In the genomic region with DNA sequence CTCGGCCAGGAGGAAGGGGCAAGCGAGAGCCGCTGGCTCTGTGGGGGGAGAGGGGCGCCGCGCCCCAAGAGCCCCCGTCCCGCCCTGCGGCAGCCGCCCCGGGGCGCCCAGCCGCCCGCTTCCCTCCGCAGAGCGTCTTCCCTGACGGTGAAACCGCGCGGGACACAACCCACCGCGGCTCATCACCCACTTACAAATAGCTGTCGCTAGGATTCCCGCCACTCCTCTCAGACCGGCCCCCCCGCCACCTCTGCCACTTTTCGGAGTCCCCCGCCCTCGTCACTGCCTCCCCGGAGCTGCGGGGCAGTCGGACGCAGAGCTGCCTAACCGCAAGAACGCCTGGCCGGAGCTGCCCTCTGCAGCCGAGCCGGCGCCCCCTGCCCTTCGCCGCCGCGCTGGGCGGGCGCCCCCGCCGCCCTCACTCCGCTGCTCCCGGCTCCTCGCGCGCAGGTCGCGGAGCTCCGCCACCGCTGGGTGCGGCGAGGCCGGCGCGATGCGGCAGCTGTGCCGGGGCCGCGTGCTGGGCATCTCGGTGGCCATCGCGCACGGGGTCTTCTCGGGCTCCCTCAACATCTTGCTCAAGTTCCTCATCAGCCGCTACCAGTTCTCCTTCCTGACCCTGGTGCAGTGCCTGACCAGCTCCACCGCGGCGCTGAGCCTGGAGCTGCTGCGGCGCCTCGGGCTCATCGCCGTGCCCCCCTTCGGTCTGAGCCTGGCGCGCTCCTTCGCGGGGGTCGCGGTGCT, we compare ENCODE assay signal across 8 cellular contexts. TPM values are rescaled to one million over a fixed set of nuclear protein-coding genes. Genes with fewer than 3 reads are reported as not detected.
DNase-seq lines count a peak whose midpoint lies in the region; ATAC-seq, FAIRE-seq and TF ChIP-seq lines count a peak whose summit lies in the region.

A gene with protein sequence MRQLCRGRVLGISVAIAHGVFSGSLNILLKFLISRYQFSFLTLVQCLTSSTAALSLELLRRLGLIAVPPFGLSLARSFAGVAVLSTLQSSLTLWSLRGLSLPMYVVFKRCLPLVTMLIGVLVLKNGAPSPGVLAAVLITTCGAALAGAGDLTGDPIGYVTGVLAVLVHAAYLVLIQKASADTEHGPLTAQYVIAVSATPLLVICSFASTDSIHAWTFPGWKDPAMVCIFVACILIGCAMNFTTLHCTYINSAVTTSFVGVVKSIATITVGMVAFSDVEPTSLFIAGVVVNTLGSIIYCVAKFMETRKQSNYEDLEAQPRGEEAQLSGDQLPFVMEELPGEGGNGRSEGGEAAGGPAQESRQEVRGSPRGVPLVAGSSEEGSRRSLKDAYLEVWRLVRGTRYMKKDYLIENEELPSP (plus strand): TSS at position 366 of the 744 bp plus-strand sequence. CDS start 128 bp downstream, at position 494.

- intact Hi-C loops in activated CD4-positive, alpha-beta T cell treated with anti-CD3 and anti-CD28 coated beads for 36 hours (cut with DNase I, micrococcal nuclease), result loop anchor here (1.0 to 10.0 kb wide), 4 partner anchors 77 to 575 kb away; a partner anchor contains a TSS
- intact Hi-C loops in kidney (cut with DNase I), result no loop called here

- no peak for FAIRE-seq in kidney (lab: Jason Lieb, UNC)

- H3K27me3 Mint-ChIP-seq in activated CD4-positive, alpha-beta T cell treated with anti-CD3 and anti-CD28 coated beads for 36 hours, result peaks cover 51% of the 10 kb centered on the region

- H3K4me1 Mint-ChIP-seq in activated CD4-positive, alpha-beta T cell treated with anti-CD3 and anti-CD28 coated beads for 36 hours, result peaks cover 18% of the 10 kb centered on the region

- DNase-seq in activated CD4-positive, alpha-beta T cell treated with anti-CD3 and anti-CD28 coated beads for 36 hours, result peak; percentile 41
- no peak for DNase-seq in activated CD4-positive, alpha-beta T cell treated with anti-CD3 and anti-CD28 coated beads, Interleukin-2, amount 50 U/mL, for 4 hours
- DNase-seq in NCI-H748 treated with DMSO at 0.1 percent for 48 hours (lab: John Stamatoyannopoulos, UW) (peak; percentile 21), brain microvascular endothelial cell (no peak), kidney (no peak), activated gamma-delta T cell treated with Interleukin-2 at 50 U/mL for 16 hours (no peak)
- DNase-seq in stimulated activated naive CD4-positive, alpha-beta T cell treated with Interleukin-2 at 50 U/mL for 16 hours (lab: John Stamatoyannopoulos, UW), result peak; percentile 5

- peak within 1 kb of the TSS; percentile 69 for H3K4me3 Mint-ChIP-seq in activated CD4-positive, alpha-beta T cell treated with anti-CD3 and anti-CD28 coated beads for 36 hours

- peak; percentile 35 for ATAC-seq in activated CD4-positive, alpha-beta T cell treated with anti-CD3 and anti-CD28 coated beads for 36 hours
- ATAC-seq in HG02763 (IDR thresholded peaks at IDR 0.05; ENCODE audit: unreplicated experiment), result no peak

- H3K9me3 ChIP-seq in kidney (ENCODE audit: control insufficient read depth in 1 of 2, low read length in 2 of 2), result no peaks in the 10 kb centered on the region

- peak within 1 kb of the TSS; percentile 52 for H3K4me3 ChIP-seq in brain microvascular endothelial cell (ENCODE audit: low read depth, low read length)
- peak within 1 kb of the TSS; percentile 40 to 50 for H3K4me3 ChIP-seq in kidney (ENCODE audit: low read length in 2 of 2)

- H3K27me3 ChIP-seq in brain microvascular endothelial cell (replicated peaks), result peaks cover 36% of the 10 kb centered on the region

- no peaks in the 10 kb centered on the region for H3K36me3 Mint-ChIP-seq in activated CD4-positive, alpha-beta T cell treated with anti-CD3 and anti-CD28 coated beads for 36 hours (ENCODE audit: low read depth)

- no peak for TF ChIP-seq CTCF in brain microvascular endothelial cell (IDR thresholded peaks at IDR 0.05; ENCODE audit: low read depth, low read length, missing control alignments)
- TF ChIP-seq CTCF in kidney (IDR thresholded peaks at IDR 0.05; ENCODE audit: borderline replicate concordance, extremely low read depth, insufficient read depth), result no peak

- no peak within 1 kb of the TSS for H3K9ac ChIP-seq in kidney (ENCODE audit: low read length in 2 of 2)

- POLR2A ChIA-PET in activated CD4-positive, alpha-beta T cell treated with anti-CD3 and anti-CD28 coated beads for 36 hours (lab: Charles Lee), result no interaction called here

- H3K27ac Mint-ChIP-seq in activated CD4-positive, alpha-beta T cell treated with anti-CD3 and anti-CD28 coated beads for 36 hours, result no peak within 1 kb of the TSS

- H3K27ac ChIP-seq in brain microvascular endothelial cell (no peak within 1 kb of the TSS), kidney (ENCODE audit: low read depth in 2 of 2, low read length in 2 of 2) (no peak within 1 kb of the TSS)

- no peaks in the 10 kb centered on the region for H3K36me3 ChIP-seq in brain microvascular endothelial cell (replicated peaks)
- no peaks in the 10 kb centered on the region for H3K36me3 ChIP-seq in kidney (ENCODE audit: control insufficient read depth in 1 of 2, insufficient read depth in 2 of 2, low read length in 2 of 2)

- in situ Hi-C loops in brain microvascular endothelial cell (cut with HindIII; ENCODE audit: low pct_ligation_motif_present, low sequenced_read_pairs), result no loop called here

- H3K9me3 Mint-ChIP-seq in activated CD4-positive, alpha-beta T cell treated with anti-CD3 and anti-CD28 coated beads for 36 hours (ENCODE audit: low read depth), result no peaks in the 10 kb centered on the region

- H3K4me1 ChIP-seq in kidney (ENCODE audit: control insufficient read depth in 1 of 2, insufficient read depth in 1 of 2, low read depth in 1 of 2, low read length in 2 of 2), result peaks cover 10 to 16% of the 10 kb centered on the region in 2 donors

- CTCF ChIA-PET in activated CD4-positive, alpha-beta T cell treated with anti-CD3 and anti-CD28 coated beads for 36 hours (lab: Charles Lee), result interaction anchor here (0.6 to 1.6 kb wide), 2 partner anchors 215 to 278 kb away, joined by 5 read pairs; no protein-coding TSS in a partner anchor

RNA-seq across cellular contexts. Expression of the gene that starts here (rescaled TPM):
- total RNA-seq in activated CD4-positive, alpha-beta T cell treated with anti-CD3 and anti-CD28 coated beads for 36 hours, result not detected
- not detected for total RNA-seq in kidney
- polyA plus RNA-seq in kidney (ENCODE audit: insufficient read depth, low read depth, low replicate concordance), result not detected

Comparison
In these comparisons a context has a peak if more than half of its experiments do, and no peak if none do; other contexts are left out.
1. Peak in DNase-seq and ATAC-seq in activated CD4-positive, alpha-beta T cell treated with anti-CD3 and anti-CD28 coated beads for 36 hours; RNA of the gene not detected or under 1 TPM.
2. DNase-seq: peak in NCI-H748 treated with DMSO at 0.1 percent for 48 hours (single experiment) and stimulated activated naive CD4-positive, alpha-beta T cell treated with Interleukin-2 at 50 U/mL for 16 hours (single experiment); none in activated CD4-positive, alpha-beta T cell treated with anti-CD3 and anti-CD28 coated beads, Interleukin-2, amount 50 U/mL, for 4 hours (0 of 2), brain microvascular endothelial cell (single experiment), kidney (single experiment) and activated gamma-delta T cell treated with Interleukin-2 at 50 U/mL for 16 hours (single experiment).